In genomic region chr18:22067109-22067508, GRCh38 we compare ENCODE assay signal across 27 cellular contexts.
"Had no signal": no experiment of that assay in that cellular context is flagged by ENCODE, and none has a peak within 500 bp of the region (broad histone marks: within the 10 kb centered on the region; RNA-seq: fewer than 3 reads in every experiment).

No MANE protein-coding gene starts in this region.

- DNase-seq: stimulated activated CD4-positive, alpha-beta T cell treated with anti-CD3 and anti-CD28 coated beads, Interleukin-2, amount 100 ng/mL, for 48 hours; stimulated activated CD4-positive, alpha-beta T cell treated with anti-CD3 and anti-CD28 coated beads, Interleukin-4, amount 100 ng/mL, for 1 hour; stimulated activated CD4-positive, alpha-beta T cell treated with anti-CD3 and anti-CD28 coated beads, Interleukin-4, amount 100 ng/mL, for 24 hours; stimulated activated CD4-positive, alpha-beta T cell treated with anti-CD3 and anti-CD28 coated beads, Interleukin-4, amount 100 ng/mL, for 4 hours; stimulated activated CD8-positive, alpha-beta memory T cell treated with anti-CD3 and anti-CD28 coated beads, Interleukin-4, amount 100 ng/mL, for 48 hours; stimulated activated naive B cell treated with anti-CD40 and anti-IgM and Interleukin-4, amounts not matched to agents 10 μg/mL and 1 μg/mL and 100 μg/mL, for 72 hours; stimulated activated naive CD4-positive, alpha-beta T cell; stimulated activated naive CD4-positive, alpha-beta T cell treated with Interleukin-2 at 50 U/mL for 16 hours; stimulated activated naive CD8-positive, alpha-beta T cell treated with anti-CD3 and anti-CD28 coated beads, Interleukin-15, amount 100 ng/mL, for 72 hours; stimulated activated naive CD8-positive, alpha-beta T cell treated with anti-CD3 and anti-CD28 coated beads, Interleukin-15, Interleukin-2, amounts not matched to agents 100 U/mL and 50 U/mL, for 24 hours; stomach; substantia nigra; thyroid gland; tibial artery; transverse colon; trophoblast cell; upper lobe of left lung; upper lobe of right lung; uterus had no signal

- H3K27me3 ChIP-seq: stomach, suprapubic skin, testis, thyroid gland, tibial nerve, transverse colon, upper lobe of left lung, upper lobe of right lung, uterus, vagina had no signal

- ATAC-seq: stimulated activated effector memory CD8-positive, alpha-beta T cell treated with anti-CD3 and anti-CD28 coated beads, Interleukin-12 subunit alpha, Interleukin-12 subunit beta, amount 100 ng/mL, for 72 hours; stimulated activated memory B cell treated with anti-CD40 and anti-IgM and Interleukin-4, amounts not matched to agents 10 μg/mL and 1 μg/mL and 100 μg/mL, for 72 hours; stimulated activated naive B cell treated with anti-CD40 and anti-IgM and Interleukin-4, amounts not matched to agents 10 μg/mL and 1 μg/mL and 100 μg/mL, for 72 hours; stimulated activated naive CD8-positive, alpha-beta T cell treated with anti-CD3 and anti-CD28 coated beads, Interleukin-15, amount 100 ng/mL, for 72 hours; stimulated activated naive CD8-positive, alpha-beta T cell treated with anti-CD3 and anti-CD28 coated beads, Interleukin-15, Interleukin-2, amounts not matched to agents 100 U/mL and 50 U/mL, for 24 hours; upper lobe of right lung had no signal

- H3K36me3 ChIP-seq: stomach, suprapubic skin, thoracic aorta, thyroid gland, tibial artery, tibial nerve, transverse colon, upper lobe of left lung, upper lobe of right lung, uterus, vagina had no signal

- H3K27ac ChIP-seq: stomach, suprapubic skin, testis, thoracic aorta, thyroid gland, tibial artery, tibial nerve, transverse colon, upper lobe of left lung, upper lobe of right lung, uterus, vagina had no signal

- H3K4me1 ChIP-seq: suprapubic skin, testis, thyroid gland, tibial artery, tibial nerve, upper lobe of left lung, upper lobe of right lung, uterus, vagina had no signal

- H3K9me3 ChIP-seq: stomach, suprapubic skin, testis, thoracic aorta, thyroid gland, tibial artery, tibial nerve, transverse colon, upper lobe of left lung, upper lobe of right lung, uterus, vagina had no signal

- FAIRE-seq: urothelium cell line had no signal

- H3K4me3 ChIP-seq: stomach, suprapubic skin, testis, thoracic aorta, thyroid gland, tibial artery, tibial nerve, transverse colon, upper lobe of left lung, upper lobe of right lung, uterus, vagina had no signal
